ENCODE assay signal across 8 cellular contexts in genomic region chr4:73070072-73070385, GRCh38. TPM values are rescaled to one million over a fixed set of nuclear protein-coding genes. Genes with fewer than 3 reads are reported as not detected.
A peak's percentile ranks its signal among the peaks of the same experiment; 100 is the strongest.
DNase-seq lines count a peak whose midpoint lies in the region; ATAC-seq, FAIRE-seq and TF ChIP-seq lines count a peak whose summit lies in the region.

No MANE protein-coding gene starts in this region.

- TSS peak; percentile 98 for BruUV-seq in HepG2 (replicated peaks; lab: Mats Ljungman, UMichigan)

- DNase-seq in DMS53 (lab: John Stamatoyannopoulos, UW), result peak; percentile 85
- no peak for DNase-seq in adipocyte (ENCODE audit: low read depth)
- no peak for DNase-seq in HepG2 (ENCODE audit: low spot score)
- no peak for DNase-seq in transverse colon
- no peak for DNase-seq in mesenteric fat pad (ENCODE audit: low spot score)
- DNase-seq in SW 1271 (lab: John Stamatoyannopoulos, UW), result no peak

- CTCF ChIA-PET in HepG2 (lab: Yijun Ruan, JAX; ENCODE audit: low intra/inter-chr PET ratio, low total read pairs), result no interaction called here

- H3K27me3 ChIP-seq in adipocyte (replicated peaks; ENCODE audit: control insufficient read depth, insufficient read depth, low read length) (no peaks in the 10 kb centered on the region), HepG2 (ENCODE audit: control insufficient read depth in 1 of 2, insufficient read depth in 2 of 2, low read length in 2 of 2) (no peaks in the 10 kb centered on the region; a peak in 1 of 5 replicates), transverse colon (no peaks in the 10 kb centered on the region)

- ATAC-seq in GM21367 (IDR thresholded peaks at IDR 0.05; ENCODE audit: unreplicated experiment), result peak; percentile 12
- ATAC-seq in HG03575 (IDR thresholded peaks at IDR 0.05; ENCODE audit: extremely low read depth, insufficient number of reproducible peaks, low FRiP score, unreplicated experiment), result peak; percentile 10
- peak; percentile 8 for ATAC-seq in HepG2

- H3K4me1 ChIP-seq in adipocyte (ENCODE audit: control insufficient read depth, insufficient read depth, low read length) (peaks cover 11% of the 10 kb centered on the region), HepG2 (ENCODE audit: insufficient read depth, low read length) (peaks cover 23% of the 10 kb centered on the region), transverse colon (peaks cover 0 to 32% (median 3%) of the 10 kb centered on the region in 4 donors)

- WGBS in HepG2 (ENCODE audit: low lambda C conversion rate), result 15% methylated on average over 9 of the region's 9 CpGs
- 2% methylated on average over 9 of the region's 9 CpGs; no CpG with 5 or more reads in 1 of the 2 donors for WGBS in transverse colon (ENCODE audit: low coverage in 1 of 2), 2 donors

- H2AFZ ChIP-seq in HepG2 (ENCODE audit: low read length), result peak overlapping the region; percentile 59

- peak overlapping the region; percentile 89 for H3K4me2 ChIP-seq in HepG2 (ENCODE audit: low read depth, low read length)

- H3K9me3 ChIP-seq in adipocyte (ENCODE audit: control insufficient read depth, low read length), result no peaks in the 10 kb centered on the region
- no peaks in the 10 kb centered on the region for H3K9me3 ChIP-seq in HepG2 (ENCODE audit: low read length)
- H3K9me3 ChIP-seq in transverse colon, result no peaks in the 10 kb centered on the region

- no peak for TF ChIP-seq RAD21 in HepG2 (CRISPR knock-in tag; IDR thresholded peaks at IDR 0.05)

- peak overlapping the region; percentile 98 for H3K9ac ChIP-seq in adipocyte (ENCODE audit: low read length)
- peak overlapping the region; percentile 91 for H3K9ac ChIP-seq in HepG2 (ENCODE audit: insufficient read depth, low read depth, low read length)

- no peak for TF ChIP-seq CTCF in HepG2 (CRISPR knock-in tag; IDR thresholded peaks at IDR 0.05)
- no peak for TF ChIP-seq CTCF in transverse colon (IDR thresholded peaks at IDR 0.05)

- H3K27ac ChIP-seq in HepG2 (ENCODE audit: extremely low read length, insufficient read depth, low read length) (peak overlapping the region; percentile 95), transverse colon (peak overlapping the region; percentile 92 to 99 (median 97))

- FAIRE-seq in HepG2 (lab: Jason Lieb, UNC), result no peak

- no peak for TF ChIP-seq POLR2A in HepG2 (IDR thresholded peaks at IDR 0.05; ENCODE audit: insufficient read depth in 1 of 2, low read depth in 2 of 2, low read length in 2 of 2)
- no peak for TF ChIP-seq POLR2A in transverse colon (IDR thresholded peaks at IDR 0.05)

- H3K4me3 ChIP-seq in adipocyte (ENCODE audit: low read length) (peak overlapping the region; percentile 96), HepG2 (replicated peaks in 1 of 3; ENCODE audit: insufficient read depth in 1 of 3, low read depth in 2 of 3, low read length in 3 of 3) (peak overlapping the region; percentile 49 to 83 (median 79); a peak in 5 of 6 replicates), transverse colon (peak overlapping the region; percentile 30 to 88 (median 63))

- in situ Hi-C loops in HepG2 (cut with HindIII; ENCODE audit: extremely low pct_ligation_motif_present, low pct_unique_long_range_greater_than_20kb), result no loop called here
- in situ Hi-C loops in transverse colon (cut with MboI; ENCODE audit: low pct_ligation_motif_present in 1 of 4, low pct_unique_long_range_greater_than_20kb in 1 of 4, low sequenced_read_pairs in 3 of 4), result loop anchor here in 3 of 4 donors (10.0 to 25.0 kb wide), 2 partner anchors 185 to 192 kb away; partner anchors contain the start of gene ANKRD17 (in 3 of the 3)

- POLR2A ChIA-PET in HepG2 (lab: Yijun Ruan, JAX), result interaction anchor here (1.1 to 3.0 kb wide), 3 partner anchors 11 to 189 kb away, joined by 3 to 20 read pairs (median 5); partner anchors contain the start of gene ANKRD17

- intact Hi-C loops in HepG2 (cut with micrococcal nuclease; ENCODE audit: unreplicated experiment), result no loop called here
- intact Hi-C loops in transverse colon (cut with DNase I; ENCODE audit: low total_unique reads), result no loop called here

- peaks cover 16% of the 10 kb centered on the region for H3K79me2 ChIP-seq in HepG2 (ENCODE audit: insufficient read depth, low read length)

- no peaks in the 10 kb centered on the region for H4K20me1 ChIP-seq in HepG2 (ENCODE audit: insufficient read depth, low read length)

- H3K36me3 ChIP-seq in adipocyte (ENCODE audit: control insufficient read depth, insufficient read depth, low read length, severe bottlenecking), result peaks cover 35% of the 10 kb centered on the region
- 0 out of 5 replicates have a peak, but pooled peaks cover 1 to 5% of the 10 kb centered on the region in 2 experiments for H3K36me3 ChIP-seq in HepG2 (replicated peaks in 1 of 2; ENCODE audit: control insufficient read depth in 1 of 2, insufficient read depth in 2 of 2, low read length in 2 of 2)
- peaks cover 0 to 15% (median 1%) of the 10 kb centered on the region in 4 donors for H3K36me3 ChIP-seq in transverse colon

- TF ChIP-seq EP300 in HepG2 (IDR thresholded peaks at IDR 0.05; ENCODE audit: low read depth in 2 of 2, low read length in 2 of 2) (no peak), HepG2 (CRISPR knock-in tag; IDR thresholded peaks at IDR 0.05; ENCODE audit: borderline replicate concordance) (no peak), transverse colon (IDR thresholded peaks at IDR 0.05; ENCODE audit: low read depth) (no peak)

TF ChIP-seq in HepG2, 621 proteins besides CTCF, POLR2A, EP300 and RAD21 (continues in another document):
- no peak for TF ChIP-seq CCAR2 (optimal IDR thresholded peaks at IDR 0.05; ENCODE audit: low read depth, low read length)
- TF ChIP-seq MIER2 (CRISPR knock-in tag; IDR thresholded peaks at IDR 0.05), result 0 out of 2 replicates have a peak, but pooled peaks have one; percentile 5
- TF ChIP-seq SOX5 (CRISPR knock-in tag; IDR thresholded peaks at IDR 0.05; ENCODE audit: borderline replicate concordance), result 0 out of 2 replicates have a peak, but pooled peaks have one; percentile 3
- TF ChIP-seq NONO (IDR thresholded peaks at IDR 0.05), result no peak
- no peak for TF ChIP-seq NONO (CRISPR knock-in tag; conservative IDR thresholded peaks at IDR 0.05)
- TF ChIP-seq CHCHD3 (CRISPR knock-in tag; IDR thresholded peaks at IDR 0.05), result no peak
- TF ChIP-seq FLYWCH1 (CRISPR knock-in tag; IDR thresholded peaks at IDR 0.05), result peak; percentile 38; the same call in 1 of the 2 replicates
- peak; percentile 1; the same call in 1 of the 2 replicates for TF ChIP-seq MIER3 (CRISPR knock-in tag; IDR thresholded peaks at IDR 0.05; ENCODE audit: borderline replicate concordance)
- peak; percentile 12; the same call in 1 of the 2 replicates for TF ChIP-seq TGIF2 (CRISPR knock-in tag; IDR thresholded peaks at IDR 0.05)
- no peak for TF ChIP-seq SRF (IDR thresholded peaks at IDR 0.05; ENCODE audit: low read depth, low read length)
- TF ChIP-seq HINFP (CRISPR knock-in tag; IDR thresholded peaks at IDR 0.05; ENCODE audit: low read depth), result 0 out of 2 replicates have a peak, but pooled peaks have one; percentile 6
- no peak for TF ChIP-seq POGK (CRISPR knock-in tag; conservative IDR thresholded peaks at IDR 0.05)

RNA-seq across cellular contexts. Expression of gene COX18, which starts 0.5 kb away (rescaled TPM):
- 21.3 and 25.3 TPM in 2 replicates for total RNA-seq in HepG2 (2016; rRNA removed; fragmentation: Illumina TruSeq; extraction: Trizol)
- total RNA-seq in HepG2 (2016; cell fraction: cytosol; rRNA removed; fragmentation: Illumina TruSeq; extraction: Trizol; ENCODE audit: low read depth), result 2.5 and 3.1 TPM in 2 replicates
- 20.2 and 26.8 TPM in 2 replicates for total RNA-seq in HepG2 (2016; cell fraction: insoluble cytoplasmic fraction; rRNA removed; fragmentation: Illumina TruSeq; extraction: Trizol)
- total RNA-seq in HepG2 (2016; cell fraction: membrane; rRNA removed; fragmentation: Illumina TruSeq; extraction: Trizol), result 12.7 and 12.9 TPM in 2 replicates
- total RNA-seq in HepG2 (2016; cell fraction: nucleus; rRNA removed; fragmentation: Illumina TruSeq; extraction: Trizol), result 12.2 and 16.7 TPM in 2 replicates
- 8.7 and 9.5 TPM in 2 replicates for polyA plus RNA-seq in HepG2 (2011; rRNA removed)
- polyA plus RNA-seq in HepG2 (2011; cell fraction: cytosol; rRNA removed), result 8.8 and 11.9 TPM in 2 replicates
- 5.7 and 8.2 TPM in 2 replicates for polyA plus RNA-seq in HepG2 (2011; cell fraction: nucleus; rRNA removed)
- polyA plus RNA-seq in HepG2 (2012), result 7.1 and 8.2 TPM in 2 replicates
- 2.7 TPM in 2 replicates for polyA plus RNA-seq in HepG2 (2016; cell fraction: cytosol; fragmentation: Illumina TruSeq; extraction: Trizol; ENCODE audit: low read depth)
- 17.2 and 20.1 TPM in 2 replicates for polyA plus RNA-seq in HepG2 (2016; cell fraction: insoluble cytoplasmic fraction; fragmentation: Illumina TruSeq; extraction: Trizol; ENCODE audit: low read depth)
- polyA plus RNA-seq in HepG2 (2016; cell fraction: membrane; fragmentation: Illumina TruSeq; extraction: Trizol; ENCODE audit: low read depth), result 6.7 and 7.6 TPM in 2 replicates
- 18.8 and 21.2 TPM in 2 replicates for polyA plus RNA-seq in HepG2 (2016; cell fraction: nucleus; fragmentation: Illumina TruSeq; extraction: Trizol; ENCODE audit: insufficient read depth, low read depth)
- polyA minus RNA-seq in HepG2 (2011; rRNA and poly(A)+ RNA removed; ENCODE audit: low replicate concordance), result 16.2 and 35.9 TPM in 2 replicates
- 13.8 and 16.8 TPM in 2 replicates for polyA minus RNA-seq in HepG2 (2011; cell fraction: cytosol; rRNA and poly(A)+ RNA removed)
- 5.5 and 7.3 TPM in 2 replicates for polyA minus RNA-seq in HepG2 (2011; cell fraction: nucleus; rRNA and poly(A)+ RNA removed)
- 10 to 100 TPM; 10.9 to 20.1 (median 18.4) TPM for total RNA-seq in transverse colon
- 11.7 TPM for total RNA-seq in mesenteric fat pad
